Comparison of ENCODE assay signal across 9 cellular contexts in genomic region chr12:95788637-95789036, GRCh38. TPM values are rescaled to one million over a fixed set of nuclear protein-coding genes. Genes with fewer than 3 reads are reported as not detected.
DNase-seq lines count a peak whose midpoint lies in the region; ATAC-seq and TF ChIP-seq lines count a peak whose summit lies in the region.
"Had no signal": no experiment of that assay in that cellular context is flagged by ENCODE, and none has a peak within 500 bp of the region (broad histone marks: within the 10 kb centered on the region; RNA-seq: fewer than 3 reads in every experiment).

No MANE protein-coding gene starts in this region.

- H3K27me3 Mint-ChIP-seq in CD4-positive, alpha-beta memory T cell, result peaks cover 35 to 52% of the 10 kb centered on the region in 2 donors
- H3K27me3 Mint-ChIP-seq in effector memory CD8-positive, alpha-beta T cell, result peaks cover 25 to 52% of the 10 kb centered on the region in 2 donors
- peaks cover 40 to 78% of the 10 kb centered on the region in 2 donors for H3K27me3 Mint-ChIP-seq in natural killer cell (ENCODE audit: low read depth in 2 of 2)

- POLR2A ChIA-PET in CD4-positive, alpha-beta memory T cell (lab: Charles Lee; ENCODE audit: partially characterized antibody), result interaction anchor here (1.2 kb wide), 1 partner anchor 17 kb away, joined by 3 read pairs; no protein-coding TSS in a partner anchor

- CTCF ChIA-PET in CD4-positive, alpha-beta memory T cell (lab: Charles Lee; ENCODE audit: partially characterized antibody), result no interaction called here

- no peaks in the 10 kb centered on the region for H3K9me3 Mint-ChIP-seq in CD4-positive, alpha-beta memory T cell
- no peaks in the 10 kb centered on the region for H3K9me3 Mint-ChIP-seq in effector memory CD8-positive, alpha-beta T cell
- no peaks in the 10 kb centered on the region for H3K9me3 Mint-ChIP-seq in natural killer cell

- no peaks in the 10 kb centered on the region for H3K36me3 ChIP-seq in CD4-positive, alpha-beta memory T cell (ENCODE audit: insufficient read depth, low read length)

- H3K4me1 ChIP-seq in CD4-positive, alpha-beta memory T cell (ENCODE audit: insufficient read depth, low read length), result peaks cover 19% of the 10 kb centered on the region

- peaks cover 28% of the 10 kb centered on the region for H3K27me3 ChIP-seq in CD4-positive, alpha-beta memory T cell (ENCODE audit: insufficient read depth, low read length)

- TF ChIP-seq CTCF in natural killer cell (IDR thresholded peaks at IDR 0.05), result no peak

- no peak overlapping the region for H3K27ac Mint-ChIP-seq in CD4-positive, alpha-beta memory T cell
- peak overlapping the region in 1 of 2 donors; percentile 96 for H3K27ac Mint-ChIP-seq in effector memory CD8-positive, alpha-beta T cell
- H3K27ac Mint-ChIP-seq in natural killer cell, result no peak overlapping the region

- no peak overlapping the region for H3K4me3 ChIP-seq in CD4-positive, alpha-beta memory T cell (ENCODE audit: low read length in 2 of 2)

- no peak overlapping the region for H3K27ac ChIP-seq in CD4-positive, alpha-beta memory T cell (ENCODE audit: low read depth, low read length)

- ATAC-seq in effector memory CD8-positive, alpha-beta T cell (replicated peaks), result no peak
- ATAC-seq in natural killer cell (no peak), GM18870 (IDR thresholded peaks at IDR 0.05; ENCODE audit: unreplicated experiment) (no peak), HG03520 (IDR thresholded peaks at IDR 0.05; ENCODE audit: unreplicated experiment) (no peak)

- peaks cover 0 to 3% of the 10 kb centered on the region in 2 donors for H3K36me3 Mint-ChIP-seq in CD4-positive, alpha-beta memory T cell
- H3K36me3 Mint-ChIP-seq in effector memory CD8-positive, alpha-beta T cell (ENCODE audit: insufficient read depth), result peaks cover 8% of the 10 kb centered on the region
- H3K36me3 Mint-ChIP-seq in natural killer cell, result no peaks in the 10 kb centered on the region

- H3K4me3 Mint-ChIP-seq in CD4-positive, alpha-beta memory T cell, result peak overlapping the region in 5 of 8 donors; percentile 80 to 86 (median 85)
- H3K4me3 Mint-ChIP-seq in effector memory CD8-positive, alpha-beta T cell, result peak overlapping the region; percentile 72 to 93
- H3K4me3 Mint-ChIP-seq in natural killer cell, result peak overlapping the region; percentile 64

- no peak for DNase-seq in CD4-positive, alpha-beta memory T cell
- DNase-seq in M059J (ENCODE audit: low read depth) (peak; percentile 77), natural killer cell (no peak), UCSD-AML1 (lab: John Stamatoyannopoulos, UW; ENCODE audit: unreplicated experiment) (no peak), retina (no peak)
- DNase-seq in effector memory CD8-positive, alpha-beta T cell, result no peak
- DNase-seq: stimulated activated CD4-positive, alpha-beta T cell treated with anti-CD3 and anti-CD28 coated beads, Interleukin-4, amount 100 ng/mL, for 24 hours had no signal

- H3K4me1 Mint-ChIP-seq in CD4-positive, alpha-beta memory T cell, result peaks cover 7 to 23% (median 14%) of the 10 kb centered on the region in 4 donors
- peaks cover 0 to 16% of the 10 kb centered on the region in 2 donors for H3K4me1 Mint-ChIP-seq in effector memory CD8-positive, alpha-beta T cell (ENCODE audit: low read depth in 2 of 2)
- H3K4me1 Mint-ChIP-seq in natural killer cell, result peaks cover 12% of the 10 kb centered on the region in 2 donors

- H3K9me3 ChIP-seq in CD4-positive, alpha-beta memory T cell (ENCODE audit: control insufficient read depth in 1 of 2, low read length in 2 of 2), result no peaks in the 10 kb centered on the region

- intact Hi-C loops in CD4-positive, alpha-beta memory T cell (cut with micrococcal nuclease), result no loop called here
- intact Hi-C loops in natural killer cell (cut with micrococcal nuclease), result no loop called here

RNA-seq across cellular contexts. Expression of gene NTN4, which starts 1.9 kb away (rescaled TPM):
- 1 to 10 TPM; 2.0 to 2.4 TPM for total RNA-seq in CD4-positive, alpha-beta memory T cell
- polyA plus RNA-seq in CD4-positive, alpha-beta memory T cell, result 1 to 10 TPM; 5.2 to 5.5 TPM
- 16.5 and 21.5 TPM in 2 replicates for total RNA-seq in M059J (2014; rRNA removed; shearing (Covaris generic))
- under 1 TPM in 1 of 3 donors, not detected in 2; 0.18 TPM for total RNA-seq in natural killer cell
